In genomic region chr12:120719496-120720233, GRCh38 we compare ENCODE assay signal across 16 cellular contexts. TPM values are rescaled to one million over a fixed set of nuclear protein-coding genes. Genes with fewer than 3 reads are reported as not detected.
DNase-seq lines count a peak whose midpoint lies in the region; ATAC-seq, FAIRE-seq and TF ChIP-seq lines count a peak whose summit lies in the region.
"Had no signal": no experiment of that assay in that cellular context is flagged by ENCODE, and none has a peak within 500 bp of the region (broad histone marks: within the 10 kb centered on the region; RNA-seq: fewer than 3 reads in every experiment).

No MANE protein-coding gene starts in this region.

- H3K9ac ChIP-seq in GM12878 (ENCODE audit: control insufficient read depth, insufficient read depth, low read length): no peak overlapping the region
- H3K9ac ChIP-seq in mesenchymal stem cell (ENCODE audit: low read length): peak overlapping the region; percentile 4

- intact Hi-C loops in left ventricle myocardium inferior (cut with micrococcal nuclease): no loop called here
- intact Hi-C loops in cardiac septum (cut with DNase I): no loop called here
- intact Hi-C loops in GM12878 (cut with micrococcal nuclease; ENCODE audit: unreplicated experiment): no loop called here

- peak; percentile 27 for FAIRE-seq in GM12878 (lab: Jason Lieb, UNC)

- TF ChIP-seq POLR2A in GM12878 (IDR thresholded peaks at IDR 0.05; ENCODE audit: low read depth, low read length): no peak

- H3K27me3 ChIP-seq in left ventricle myocardium inferior (ENCODE audit: low read depth): no peaks in the 10 kb centered on the region
- H3K27me3 ChIP-seq in GM12878 (replicated peaks in 1 of 2; ENCODE audit: control insufficient read depth in 2 of 2, insufficient read depth in 2 of 2, low read length in 1 of 2): no peaks in the 10 kb centered on the region
- no peaks in the 10 kb centered on the region for H3K27me3 ChIP-seq in mesenchymal stem cell (ENCODE audit: control insufficient read depth in 1 of 2, insufficient read depth in 1 of 2, low read length in 2 of 2)
- no peaks in the 10 kb centered on the region for H3K27me3 ChIP-seq in brain microvascular endothelial cell (replicated peaks)
- H3K27me3 ChIP-seq: thyroid gland had no signal

- H2AFZ ChIP-seq in GM12878 (ENCODE audit: control insufficient read depth, low read depth, low read length) (no peak overlapping the region), mesenchymal stem cell (ENCODE audit: low read depth, low read length) (no peak overlapping the region)

- POLR2A ChIA-PET in GM12878 (lab: Charles Lee): no interaction called here

- H3K36me3 ChIP-seq in left ventricle myocardium inferior (peaks cover 98% of the 10 kb centered on the region), GM12878 (ENCODE audit: control insufficient read depth in 2 of 2, insufficient read depth in 2 of 2, low read length in 1 of 2) (peaks cover 8 to 24% of the 10 kb centered on the region in 2 experiments), mesenchymal stem cell (ENCODE audit: control insufficient read depth in 1 of 2, insufficient read depth in 2 of 2, low read depth in 1 of 2, low read length in 2 of 2) (peaks cover 59 to 88% of the 10 kb centered on the region in 2 experiments), brain microvascular endothelial cell (replicated peaks) (peaks cover 52% of the 10 kb centered on the region)

- H3K23ac ChIP-seq in mesenchymal stem cell (ENCODE audit: low read length in 2 of 2): no peak overlapping the region

- no peak for ATAC-seq in GM12878
- ATAC-seq: T-helper 17 cell had no signal

- no peak overlapping the region for H2BK120ac ChIP-seq in mesenchymal stem cell (ENCODE audit: low read depth, low read length)

- CTCF ChIA-PET in GM12878 (lab: Yijun Ruan, JAX): interaction anchor here (1.0 to 3.8 kb wide), 5 partner anchors 8 to 252 kb away, joined by 3 to 19 read pairs (median 9); no protein-coding TSS in a partner anchor

- H3K4me2 ChIP-seq in GM12878 (ENCODE audit: control insufficient read depth, insufficient read depth) (no peak overlapping the region), mesenchymal stem cell (ENCODE audit: low read length, poor library complexity, severe bottlenecking) (no peak overlapping the region)

- H4K20me1 ChIP-seq in GM12878 (ENCODE audit: control insufficient read depth, insufficient read depth): no peaks in the 10 kb centered on the region

- BruUV-seq in GM12878 (replicated peaks; lab: Mats Ljungman, UMichigan): no TSS peak

- no peak for TF ChIP-seq CTCF in left ventricle myocardium inferior (IDR thresholded peaks at IDR 0.05; ENCODE audit: borderline replicate concordance)
- TF ChIP-seq CTCF in GM12878 (IDR thresholded peaks at IDR 0.05 in 2 of 3, conservative IDR thresholded peaks at IDR 0.05 in 1 of 3; ENCODE audit: control insufficient read depth in 2 of 3, extremely low read depth in 1 of 3, insufficient read depth in 1 of 3, low read depth in 3 of 3, low read length in 3 of 3): no peak
- TF ChIP-seq CTCF in brain microvascular endothelial cell (IDR thresholded peaks at IDR 0.05; ENCODE audit: low read depth, low read length, missing control alignments): no peak

- H4K91ac ChIP-seq in mesenchymal stem cell (ENCODE audit: low read length): no peak overlapping the region

- 97% methylated on average over 11 of the region's 11 CpGs for WGBS in GM12878 (ENCODE audit: insufficient coverage, insufficient replicate concordance, low lambda C conversion rate, missing lambda C conversion rate)
- 96% methylated on average over 11 of the region's 11 CpGs for WGBS in mesenchymal stem cell

- TF ChIP-seq RAD21 in GM12878 (IDR thresholded peaks at IDR 0.05; ENCODE audit: insufficient read depth, low read depth, low read length): no peak

- no peak overlapping the region for H2BK12ac ChIP-seq in mesenchymal stem cell (ENCODE audit: low read length in 2 of 2)

- peaks cover 31% of the 10 kb centered on the region for H3K79me1 ChIP-seq in mesenchymal stem cell (replicated peaks; ENCODE audit: low read length, poor library complexity, severe bottlenecking)

- peaks cover 25% of the 10 kb centered on the region for H3K4me1 ChIP-seq in left ventricle myocardium inferior
- peaks cover 11% of the 10 kb centered on the region for H3K4me1 ChIP-seq in GM12878 (ENCODE audit: control insufficient read depth, insufficient read depth, low read length)
- H3K4me1 ChIP-seq in mesenchymal stem cell (ENCODE audit: control insufficient read depth, insufficient read depth, low read depth, low read length): peaks cover 12% of the 10 kb centered on the region

- no peak overlapping the region for H3K4ac ChIP-seq in mesenchymal stem cell (ENCODE audit: low read depth in 1 of 2, low read length in 2 of 2)

- H2AK5ac ChIP-seq in mesenchymal stem cell (ENCODE audit: low read length, severe bottlenecking): no peak overlapping the region

- no peaks in the 10 kb centered on the region for H3K79me2 ChIP-seq in GM12878 (ENCODE audit: control insufficient read depth, insufficient read depth, low read length)

- no peak for DNase-seq in left ventricle myocardium inferior
- no peak for DNase-seq in cardiac septum (ENCODE audit: low spot score)
- no peak for DNase-seq in GM12878 (ENCODE audit: low read depth, low spot score)
- no peak for DNase-seq in mesenchymal stem cell
- DNase-seq in NCI-H146 treated with DMSO at 0.1 percent for 48 hours (lab: John Stamatoyannopoulos, UW; ENCODE audit: unreplicated experiment): no peak
- no peak for DNase-seq in brain microvascular endothelial cell
- DNase-seq in NCI-H1694 treated with DMSO at 0.1 percent for 48 hours (lab: John Stamatoyannopoulos, UW): no peak
- no peak for DNase-seq in AG08396 (ENCODE audit: low spot score)
- DNase-seq: activated CD4-positive, alpha-beta T cell treated with anti-CD3 and anti-CD28 coated beads, Interleukin-2, amount 50 U/mL, for 48 hours; activated gamma-delta T cell; central memory CD4-positive, alpha-beta T cell; DMS79 treated with DMSO at 0.1 percent for 48 hours; NCI-H1105 treated with DMSO at 0.1 percent for 48 hours; NCI-H524; T-helper 17 cell; thyroid gland had no signal

- SMC1A ChIA-PET in GM12878 (lab: Charles Lee; ENCODE audit: uncharacterized antibody, unreplicated experiment): interaction anchor here (1.2 to 6.4 kb wide), 3 partner anchors 72 to 252 kb away, joined by 3 to 43 read pairs (median 3); no protein-coding TSS in a partner anchor

- no peak overlapping the region for H3K4me3 ChIP-seq in left ventricle myocardium inferior
- no peak overlapping the region for H3K4me3 ChIP-seq in GM12878
- H3K4me3 ChIP-seq in mesenchymal stem cell (ENCODE audit: insufficient read depth in 1 of 2, low read depth in 1 of 2, low read length in 2 of 2): peak overlapping the region in 1 of 2 experiments; percentile 23
- no peak overlapping the region for H3K4me3 ChIP-seq in brain microvascular endothelial cell (ENCODE audit: low read depth, low read length)
- H3K4me3 ChIP-seq: thyroid gland had no signal

- H2BK5ac ChIP-seq in mesenchymal stem cell (ENCODE audit: low read depth, low read length, poor library complexity, severe bottlenecking): no peak overlapping the region

- H3K14ac ChIP-seq in mesenchymal stem cell (ENCODE audit: low read length in 2 of 2): no peak overlapping the region

- no peak overlapping the region for H4K8ac ChIP-seq in mesenchymal stem cell (ENCODE audit: low read length)

- TF ChIP-seq EP300 in GM12878 (IDR thresholded peaks at IDR 0.05; ENCODE audit: borderline replicate concordance in 1 of 2, control insufficient read depth in 1 of 2, low read depth in 2 of 2, low read length in 2 of 2): no peak

- H3K27ac ChIP-seq in left ventricle myocardium inferior (replicated peaks) (peak overlapping the region; percentile 55), GM12878 (ENCODE audit: control insufficient read depth, insufficient read depth) (no peak overlapping the region), mesenchymal stem cell (ENCODE audit: low read length, poor library complexity, severe bottlenecking) (peak overlapping the region; percentile 45), brain microvascular endothelial cell (no peak overlapping the region)

- RAD21 ChIA-PET in GM12878 (lab: Charles Lee; ENCODE audit: unreplicated experiment): interaction anchor here (1.1 to 1.9 kb wide), 3 partner anchors 73 to 252 kb away, joined by 4 to 5 read pairs (median 4); no protein-coding TSS in a partner anchor

- H3K9me3 ChIP-seq in left ventricle myocardium inferior (replicated peaks) (no peaks in the 10 kb centered on the region), GM12878 (replicated peaks; ENCODE audit: control insufficient read depth, insufficient read depth, low read length) (no peaks in the 10 kb centered on the region), mesenchymal stem cell (ENCODE audit: control insufficient read depth, low read length) (no peaks in the 10 kb centered on the region)
- H3K9me3 ChIP-seq: thyroid gland had no signal

- H3K18ac ChIP-seq in mesenchymal stem cell (ENCODE audit: low read depth in 1 of 2, low read length in 2 of 2): no peak overlapping the region

- in situ Hi-C loops in GM12878 (cut with MboI) (no loop called here), brain microvascular endothelial cell (cut with HindIII; ENCODE audit: low pct_ligation_motif_present, low sequenced_read_pairs) (no loop called here)

- H2BK15ac ChIP-seq in mesenchymal stem cell (ENCODE audit: low read depth, poor library complexity, severe bottlenecking): no peak overlapping the region

RNA-seq across cellular contexts. Expression of gene ACADS, which starts 6.0 kb away (rescaled TPM):
- total RNA-seq in left ventricle myocardium inferior (93.8 TPM), cardiac septum (58.4 TPM), GM12878 (2014; rRNA removed) (17.1 and 18.1 TPM in 2 replicates), GM12878 (2014; rRNA removed; fragmentation: Illumina TruSeq; extraction: Trizol) (4.1 and 5.0 TPM in 2 replicates), GM12878 (2021) (14.7 and 15.4 TPM in 2 replicates)
- 7.3 and 9.4 TPM in 2 replicates for total RNA-seq in GM12878 (2013; cell fraction: nucleolus; rRNA removed)
- polyA plus RNA-seq in GM12878 (2011; ENCODE audit: low read depth): 3.6 TPM
- polyA plus RNA-seq in GM12878 (2011; rRNA removed) (2.6 and 5.0 TPM in 2 replicates), GM12878 (2014; fragmentation: Illumina TruSeq; extraction: Trizol) (0.40 and 2.4 TPM in 2 replicates), GM12878 (2014; fragmentation: Nextera tagmentation; extraction: Ambion mirVana) (under 1 TPM; 0.05 to 0.38 TPM), GM12878 (2014; rRNA removed) (15.3 and 16.0 TPM in 2 replicates), GM12878 (2016; fragmentation: Nextera tagmentation; extraction: Ambion mirVana) (10 to 100 TPM; 16.5 to 18.1 TPM)
- 8.0 and 11.7 TPM in 2 replicates for polyA plus RNA-seq in GM12878 (2011; cell fraction: cytosol; rRNA removed)
- polyA plus RNA-seq in GM12878 (2011; cell fraction: nucleus; rRNA removed): 22.4 and 23.8 TPM in 2 replicates
- polyA plus RNA-seq in GM12878 (2012): 14.1 and 16.9 TPM in 2 replicates
- polyA minus RNA-seq in GM12878 (2011; rRNA and poly(A)+ RNA removed): 1.4 and 6.0 TPM in 2 replicates
- 3.6 TPM in 2 replicates for polyA minus RNA-seq in GM12878 (2011; cell fraction: cytosol; rRNA and poly(A)+ RNA removed)
- 4.0 and 4.1 TPM in 2 replicates for polyA minus RNA-seq in GM12878 (2011; cell fraction: nucleus; rRNA and poly(A)+ RNA removed)
- 3.6 TPM for polyA plus RNA-seq in mesenchymal stem cell (2013, experiment 1 of 2)
- polyA plus RNA-seq in mesenchymal stem cell (2013, experiment 2 of 2): 3.7 TPM

RNA-seq across cellular contexts. Expression of gene UNC119B, which starts 9.4 kb away (rescaled TPM):
- total RNA-seq in left ventricle myocardium inferior (11.5 TPM), cardiac septum (10.9 TPM), GM12878 (2014; rRNA removed) (8.7 and 10.3 TPM in 2 replicates), GM12878 (2014; rRNA removed; fragmentation: Illumina TruSeq; extraction: Trizol) (10.1 and 10.6 TPM in 2 replicates), GM12878 (2021) (22.4 and 23.3 TPM in 2 replicates)
- 19.8 and 23.2 TPM in 2 replicates for total RNA-seq in GM12878 (2013; cell fraction: nucleolus; rRNA removed)
- 13.1 TPM for polyA plus RNA-seq in GM12878 (2011; ENCODE audit: low read depth)
- polyA plus RNA-seq in GM12878 (2011; rRNA removed) (31.5 and 31.7 TPM in 2 replicates), GM12878 (2014; fragmentation: Illumina TruSeq; extraction: Trizol) (16.3 and 17.9 TPM in 2 replicates), GM12878 (2014; fragmentation: Nextera tagmentation; extraction: Ambion mirVana) (1 to 10 TPM; 4.3 to 8.5 TPM), GM12878 (2014; rRNA removed) (20.8 and 23.9 TPM in 2 replicates), GM12878 (2016; fragmentation: Nextera tagmentation; extraction: Ambion mirVana) (1 to 10 TPM; 5.9 to 7.6 TPM)
- polyA plus RNA-seq in GM12878 (2011; cell fraction: cytosol; rRNA removed): 27.5 and 28.4 TPM in 2 replicates
- polyA plus RNA-seq in GM12878 (2011; cell fraction: nucleus; rRNA removed): 35.2 and 38.9 TPM in 2 replicates
- 13.6 and 16.4 TPM in 2 replicates for polyA plus RNA-seq in GM12878 (2012)
- polyA minus RNA-seq in GM12878 (2011; rRNA and poly(A)+ RNA removed): 27.7 and 28.8 TPM in 2 replicates
- polyA minus RNA-seq in GM12878 (2011; cell fraction: cytosol; rRNA and poly(A)+ RNA removed): 6.5 and 10.8 TPM in 2 replicates
- polyA minus RNA-seq in GM12878 (2011; cell fraction: nucleus; rRNA and poly(A)+ RNA removed): 13.2 and 18.2 TPM in 2 replicates
- polyA plus RNA-seq in mesenchymal stem cell (2013, experiment 1 of 2): 14.0 TPM
- 13.8 TPM for polyA plus RNA-seq in mesenchymal stem cell (2013, experiment 2 of 2)

RNA-seq across cellular contexts. Expression of gene MLEC, which starts 32.7 kb away (rescaled TPM):
- total RNA-seq in left ventricle myocardium inferior: 120 TPM
- total RNA-seq in cardiac septum: 103 TPM
- total RNA-seq in GM12878 (2013; cell fraction: nucleolus; rRNA removed): 172 and 187 TPM in 2 replicates
- 76.4 and 84.6 TPM in 2 replicates for total RNA-seq in GM12878 (2014; rRNA removed)
- total RNA-seq in GM12878 (2014; rRNA removed; fragmentation: Illumina TruSeq; extraction: Trizol): 95.2 and 99.8 TPM in 2 replicates
- total RNA-seq in GM12878 (2021): 131 and 140 TPM in 2 replicates
- 46.5 TPM for polyA plus RNA-seq in GM12878 (2011; ENCODE audit: low read depth)
- 149 and 154 TPM in 2 replicates for polyA plus RNA-seq in GM12878 (2011; rRNA removed)
- 87.9 and 96.6 TPM in 2 replicates for polyA plus RNA-seq in GM12878 (2011; cell fraction: cytosol; rRNA removed)
- 76.3 and 77.4 TPM in 2 replicates for polyA plus RNA-seq in GM12878 (2011; cell fraction: nucleus; rRNA removed)
- polyA plus RNA-seq in GM12878 (2012): 66.0 and 70.2 TPM in 2 replicates
- 107 and 152 TPM in 2 replicates for polyA plus RNA-seq in GM12878 (2014; fragmentation: Illumina TruSeq; extraction: Trizol)
- 10 to 100 TPM; 26.7 to 28.2 TPM for polyA plus RNA-seq in GM12878 (2014; fragmentation: Nextera tagmentation; extraction: Ambion mirVana)
- 61.4 and 64.4 TPM in 2 replicates for polyA plus RNA-seq in GM12878 (2014; rRNA removed)
- 100 to 1,000 TPM; 158 to 172 TPM for polyA plus RNA-seq in GM12878 (2016; fragmentation: Nextera tagmentation; extraction: Ambion mirVana)
- polyA minus RNA-seq in GM12878 (2011; rRNA and poly(A)+ RNA removed): 107 and 156 TPM in 2 replicates
- 37.3 and 47.4 TPM in 2 replicates for polyA minus RNA-seq in GM12878 (2011; cell fraction: cytosol; rRNA and poly(A)+ RNA removed)
- 22.4 and 24.8 TPM in 2 replicates for polyA minus RNA-seq in GM12878 (2011; cell fraction: nucleus; rRNA and poly(A)+ RNA removed)
- polyA plus RNA-seq in mesenchymal stem cell (2013, experiment 1 of 2): 87.1 TPM
- 87.6 TPM for polyA plus RNA-seq in mesenchymal stem cell (2013, experiment 2 of 2)

Comparison
In these comparisons a context has a peak if more than half of its experiments do, and no peak if none do; other contexts are left out.
1. H3K27ac ChIP-seq: peak in left ventricle myocardium inferior (single experiment) and mesenchymal stem cell (single experiment); none in GM12878 (single experiment) and brain microvascular endothelial cell (single experiment).